In genomic region chr10:56279270-56279669, GRCh38 we compare ENCODE assay signal across 31 cellular contexts.
"Had no signal": no experiment of that assay in that cellular context is flagged by ENCODE, and none has a peak within 500 bp of the region (broad histone marks: within the 10 kb centered on the region; RNA-seq: fewer than 3 reads in every experiment).

No MANE protein-coding gene starts in this region.

- H3K27me3 Mint-ChIP-seq: progenitor cell of endocrine pancreas; stimulated activated memory B cell treated with anti-CD40 and anti-IgM and Interleukin-4, amounts not matched to agents 10 μg/mL and 1 μg/mL and 100 μg/mL, for 72 hours; stimulated activated naive CD8-positive, alpha-beta T cell treated with anti-CD3 and anti-CD28 coated beads, Interleukin-15, amount 100 ng/mL, for 72 hours; type B pancreatic cell had no signal

- H3K4me3 ChIP-seq: neural progenitor cell, ovary, psoas muscle, skin epidermis, smooth muscle cell, spleen, suprapubic skin, testis, tibial artery, transverse colon, upper lobe of right lung, uterus had no signal

- H3K4me3 Mint-ChIP-seq: natural killer cell; nephron; neural progenitor cell; stimulated activated memory B cell treated with anti-CD40 and anti-IgM and Interleukin-4, amounts not matched to agents 10 μg/mL and 1 μg/mL and 100 μg/mL, for 72 hours; stimulated activated naive CD8-positive, alpha-beta T cell treated with anti-CD3 and anti-CD28 coated beads, Interleukin-15, amount 100 ng/mL, for 72 hours; type B pancreatic cell had no signal

- H3K4me2 ChIP-seq: neural progenitor cell, smooth muscle cell had no signal

- H3K36me3 ChIP-seq: neural progenitor cell, ovary, spleen, suprapubic skin, tibial artery, transverse colon, upper lobe of right lung, uterus had no signal

- DNase-seq: natural killer cell; occipital lobe; ovary; posterior cingulate gyrus; psoas muscle; right cardiac atrium; spleen; stimulated activated CD4-positive, alpha-beta T cell treated with anti-CD3 and anti-CD28 coated beads, Interleukin-12 subunit alpha, Interleukin-12 subunit beta, amount 100 ng/mL, for 4 hours; stimulated activated CD4-positive, alpha-beta T cell treated with anti-CD3 and anti-CD28 coated beads, Interleukin-1b, Interleukin-23, amount 100 ng/mL, for 48 hours; stimulated activated CD4-positive, alpha-beta T cell treated with anti-CD3 and anti-CD28 coated beads, Interleukin-4, amount 100 ng/mL, for 1 hour; stimulated activated CD4-positive, alpha-beta T cell treated with anti-CD3 and anti-CD28 coated beads, Interleukin-4, amount 100 ng/mL, for 4 hours; stimulated activated CD8-positive, alpha-beta memory T cell treated with anti-CD3 and anti-CD28 coated beads, Interleukin-4, amount 100 ng/mL, for 48 hours; stimulated activated naive CD4-positive, alpha-beta T cell; stimulated activated naive CD8-positive, alpha-beta T cell treated with anti-CD3 and anti-CD28 coated beads, Interleukin-15, amount 100 ng/mL, for 72 hours; stimulated activated naive CD8-positive, alpha-beta T cell treated with anti-CD3 and anti-CD28 coated beads, Interleukin-15, Interleukin-2, amounts not matched to agents 100 U/mL and 50 U/mL, for 24 hours; substantia nigra; testis; tibial artery; transverse colon; upper lobe of right lung; uterus had no signal

- H3K9me3 Mint-ChIP-seq: nephron; neural progenitor cell; stimulated activated memory B cell treated with anti-CD40 and anti-IgM and Interleukin-4, amounts not matched to agents 10 μg/mL and 1 μg/mL and 100 μg/mL, for 72 hours; type B pancreatic cell had no signal

- H3K9me3 ChIP-seq: ovary, psoas muscle, spleen, suprapubic skin, testis, tibial artery, transverse colon, upper lobe of right lung, uterus had no signal

- H3K27ac Mint-ChIP-seq: natural killer cell; nephron; neural progenitor cell; progenitor cell of endocrine pancreas; stimulated activated memory B cell treated with anti-CD40 and anti-IgM and Interleukin-4, amounts not matched to agents 10 μg/mL and 1 μg/mL and 100 μg/mL, for 72 hours; stimulated activated naive CD8-positive, alpha-beta T cell treated with anti-CD3 and anti-CD28 coated beads, Interleukin-15, amount 100 ng/mL, for 72 hours; type B pancreatic cell had no signal

- H2AFZ ChIP-seq: neural progenitor cell, parathyroid adenoma had no signal

- ATAC-seq: natural killer cell; psoas muscle; right cardiac atrium; sciatic nerve; stimulated activated memory B cell treated with anti-CD40 and anti-IgM and Interleukin-4, amounts not matched to agents 10 μg/mL and 1 μg/mL and 100 μg/mL, for 72 hours; stimulated activated naive CD8-positive, alpha-beta T cell treated with anti-CD3 and anti-CD28 coated beads, Interleukin-15, amount 100 ng/mL, for 72 hours; stimulated activated naive CD8-positive, alpha-beta T cell treated with anti-CD3 and anti-CD28 coated beads, Interleukin-15, Interleukin-2, amounts not matched to agents 100 U/mL and 50 U/mL, for 24 hours; upper lobe of right lung had no signal

- H3K4me1 Mint-ChIP-seq: natural killer cell; nephron; neural progenitor cell; stimulated activated memory B cell treated with anti-CD40 and anti-IgM and Interleukin-4, amounts not matched to agents 10 μg/mL and 1 μg/mL and 100 μg/mL, for 72 hours; stimulated activated naive CD8-positive, alpha-beta T cell treated with anti-CD3 and anti-CD28 coated beads, Interleukin-15, amount 100 ng/mL, for 72 hours had no signal

- H3K27ac ChIP-seq: neural progenitor cell, ovary, parathyroid adenoma, psoas muscle, skin epidermis, spleen, suprapubic skin, testis, tibial artery, transverse colon, upper lobe of right lung, uterus had no signal

- H3K9ac ChIP-seq: neural progenitor cell, parathyroid adenoma had no signal

- H3K79me2 ChIP-seq: parathyroid adenoma had no signal

- H3K4me1 ChIP-seq: neural progenitor cell, parathyroid adenoma, psoas muscle, spleen, suprapubic skin, testis, tibial artery, transverse colon, upper lobe of right lung, uterus had no signal

- H3K36me3 Mint-ChIP-seq: natural killer cell; neural progenitor cell; stimulated activated memory B cell treated with anti-CD40 and anti-IgM and Interleukin-4, amounts not matched to agents 10 μg/mL and 1 μg/mL and 100 μg/mL, for 72 hours; type B pancreatic cell had no signal

- H3K27me3 ChIP-seq: ovary, spleen, suprapubic skin, testis, tibial artery, transverse colon, upper lobe of right lung, uterus had no signal
